Comparison of ENCODE assay signal across 25 cellular contexts in the genomic region with DNA sequence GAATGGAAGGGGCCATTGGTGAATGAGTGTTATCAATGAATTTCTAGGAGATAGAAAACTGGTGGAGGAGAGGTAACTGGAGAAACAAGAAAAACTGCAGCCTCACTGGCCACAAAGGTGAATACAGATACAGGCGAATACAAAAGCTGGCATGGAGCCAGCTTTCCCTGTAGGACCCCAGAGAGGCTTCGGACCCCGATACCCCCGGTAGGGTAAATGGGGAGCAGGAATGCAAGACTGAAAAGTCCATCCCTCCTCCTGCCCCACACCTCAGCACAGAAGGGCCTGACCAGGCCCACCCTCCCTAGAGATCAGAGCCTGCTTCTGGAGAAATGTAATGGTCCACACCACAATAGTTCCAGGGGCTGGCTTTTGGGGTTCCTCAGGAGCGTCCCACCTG. TPM values are rescaled to one million over a fixed set of nuclear protein-coding genes. Genes with fewer than 3 reads are reported as not detected.
"Had no signal": no experiment of that assay in that cellular context is flagged by ENCODE, and none has a peak within 500 bp of the region (broad histone marks: within the 10 kb centered on the region; RNA-seq: fewer than 3 reads in every experiment).

No MANE protein-coding gene starts in this region.

- H3K9me3 ChIP-seq: left lung, pancreas, testis, vagina had no signal

- H3K4me3 ChIP-seq: hepatocyte, left lung, pancreas, testis, vagina had no signal

- H3K4me3 Mint-ChIP-seq: activated CD4-positive, alpha-beta T cell treated with anti-CD3 and anti-CD28 coated beads for 36 hours; activated naive CD4-positive, alpha-beta T cell treated with anti-CD3 and anti-CD28 coated beads, Interleukin-2, amount 10 ng/mL, durations not matched to agents 7 days and 5 days; activated naive CD8-positive, alpha-beta T cell treated with anti-CD3 and anti-CD28 coated beads, Interleukin-2, amount 50 U/mL, for 24 hours; immature natural killer cell; natural killer cell treated with Interleukin-12 subunit alpha and Interleukin-12 subunit beta and Interleukin-15 and Interleukin-18, amount 100 ng/mL, for 72 hours; type B pancreatic cell; WTC11 had no signal

- H3K36me3 ChIP-seq: left lung, pancreas, vagina had no signal

- H3K27me3 Mint-ChIP-seq: activated CD4-positive, alpha-beta T cell treated with anti-CD3 and anti-CD28 coated beads for 36 hours; activated naive CD8-positive, alpha-beta T cell treated with anti-CD3 and anti-CD28 coated beads, Interleukin-2, amount 50 U/mL, for 24 hours; natural killer cell treated with Interleukin-12 subunit alpha and Interleukin-12 subunit beta and Interleukin-15 and Interleukin-18, amount 100 ng/mL, for 72 hours; type B pancreatic cell had no signal

- H3K27ac ChIP-seq: hepatocyte, left lung, pancreas, testis, vagina had no signal

- H3K4me1 ChIP-seq: left lung, pancreas, vagina had no signal

- ATAC-seq: activated CD4-positive, alpha-beta T cell treated with anti-CD3 and anti-CD28 coated beads for 36 hours; activated naive CD8-positive, alpha-beta T cell treated with anti-CD3 and anti-CD28 coated beads, Interleukin-2, amount 50 U/mL, for 24 hours; left lung; natural killer cell treated with Interleukin-12 subunit alpha and Interleukin-12 subunit beta and Interleukin-15 and Interleukin-18, amount 100 ng/mL, for 72 hours; pancreas; sciatic nerve; WTC11 had no signal

- DNase-seq: activated CD4-positive, alpha-beta T cell treated with anti-CD3 and anti-CD28 coated beads for 36 hours; activated CD4-positive, alpha-beta T cell treated with anti-CD3 and anti-CD28 coated beads, Interleukin-2, amount 50 U/mL, for 4 hours; activated CD8-positive, alpha-beta memory T cell treated with anti-CD3 and anti-CD28 coated beads, Interleukin-2, amount 50 U/mL, for 48 hours; activated naive CD4-positive, alpha-beta T cell treated with anti-CD3 and anti-CD28 coated beads, Interleukin-2, amount 10 ng/mL, durations not matched to agents 7 days and 5 days; activated naive CD8-positive, alpha-beta T cell treated with anti-CD3 and anti-CD28 coated beads, Interleukin-2, amount 50 U/mL, for 24 hours; activated T-cell treated with anti-CD3 and anti-CD28 coated beads, Interleukin-2, amount 50 U/mL, for 48 hours; dermis blood vessel endothelial cell; effector CD8-positive, alpha-beta T cell; erythroblast; foreskin fibroblast; immature natural killer cell; left lung; pancreas; small intestine; stimulated activated CD4-positive, alpha-beta T cell treated with anti-CD3 and anti-CD28 coated beads, Interleukin-15, amount 100 ng/mL, for 24 hours; stimulated activated naive CD4-positive, alpha-beta T cell; T-helper 9 cell; testis had no signal

- H3K36me3 Mint-ChIP-seq: activated naive CD4-positive, alpha-beta T cell treated with anti-CD3 and anti-CD28 coated beads, Interleukin-2, amount 10 ng/mL, durations not matched to agents 7 days and 5 days; immature natural killer cell; natural killer cell treated with Interleukin-12 subunit alpha and Interleukin-12 subunit beta and Interleukin-15 and Interleukin-18, amount 100 ng/mL, for 72 hours; type B pancreatic cell; WTC11 had no signal

- H3K9me3 Mint-ChIP-seq: activated naive CD4-positive, alpha-beta T cell treated with anti-CD3 and anti-CD28 coated beads, Interleukin-2, amount 10 ng/mL, durations not matched to agents 7 days and 5 days; activated naive CD8-positive, alpha-beta T cell treated with anti-CD3 and anti-CD28 coated beads, Interleukin-2, amount 50 U/mL, for 24 hours; immature natural killer cell; natural killer cell treated with Interleukin-12 subunit alpha and Interleukin-12 subunit beta and Interleukin-15 and Interleukin-18, amount 100 ng/mL, for 72 hours; type B pancreatic cell; WTC11 had no signal

- H3K27ac Mint-ChIP-seq: activated naive CD4-positive, alpha-beta T cell treated with anti-CD3 and anti-CD28 coated beads, Interleukin-2, amount 10 ng/mL, durations not matched to agents 7 days and 5 days; activated naive CD8-positive, alpha-beta T cell treated with anti-CD3 and anti-CD28 coated beads, Interleukin-2, amount 50 U/mL, for 24 hours; immature natural killer cell; natural killer cell treated with Interleukin-12 subunit alpha and Interleukin-12 subunit beta and Interleukin-15 and Interleukin-18, amount 100 ng/mL, for 72 hours; type B pancreatic cell; WTC11 had no signal

- H3K27me3 ChIP-seq: hepatocyte, pancreas, testis, vagina had no signal

- H3K4me1 Mint-ChIP-seq: activated naive CD4-positive, alpha-beta T cell treated with anti-CD3 and anti-CD28 coated beads, Interleukin-2, amount 10 ng/mL, durations not matched to agents 7 days and 5 days; activated naive CD8-positive, alpha-beta T cell treated with anti-CD3 and anti-CD28 coated beads, Interleukin-2, amount 50 U/mL, for 24 hours; immature natural killer cell had no signal

RNA-seq across cellular contexts. Expression of a gene that starts 4.9 kb away (rescaled TPM):
- total RNA-seq: kidney epithelial cell had no signal
- polyA plus RNA-seq: immature natural killer cell had no signal
